ENCODE assay signal across 1 cellular context in the genomic region with DNA sequence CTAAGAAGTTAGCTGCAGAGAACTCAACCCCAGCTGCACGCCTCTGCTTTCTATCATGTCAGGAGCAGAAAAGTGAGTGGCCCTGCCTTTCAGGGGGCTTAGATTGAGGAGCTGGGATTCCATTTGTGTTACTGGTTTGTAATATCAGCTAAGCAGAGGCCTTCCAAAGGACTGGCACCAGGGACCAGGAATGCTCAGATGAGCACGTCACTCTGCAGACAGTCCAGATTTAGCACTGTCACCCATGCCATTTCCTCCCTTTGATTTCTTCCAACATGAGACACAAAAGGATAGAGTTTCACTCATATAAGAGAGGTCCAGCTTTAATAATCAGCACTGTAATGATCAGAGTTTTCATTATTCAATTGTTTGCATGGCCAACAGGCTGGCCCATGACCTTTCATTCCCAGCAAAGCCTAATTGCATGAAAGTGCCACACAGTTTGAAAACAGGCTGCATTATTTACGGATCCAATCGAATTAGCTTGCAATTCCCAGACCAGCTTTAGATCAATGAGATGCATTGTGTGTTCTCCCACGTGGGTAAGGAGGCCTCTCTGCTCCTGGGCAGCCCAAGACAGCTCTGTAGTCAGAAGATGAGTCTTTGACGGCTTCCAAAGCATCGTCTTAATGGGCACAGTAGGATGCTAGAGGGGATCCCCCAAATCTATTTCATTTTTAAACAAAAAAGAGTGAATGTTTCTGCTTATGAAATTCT.
TF ChIP-seq lines count a peak whose summit lies in the region.

No MANE protein-coding gene starts in this region.

TF ChIP-seq in H1, 55 proteins besides CTCF, POLR2A, EP300 and RAD21:
- TF ChIP-seq FOSL1 (IDR thresholded peaks at IDR 0.05; ENCODE audit: insufficient read depth, low read depth, low read length) (no peak), CEBPB (IDR thresholded peaks at IDR 0.05; ENCODE audit: low read depth, low read length) (no peak), POU5F1 (IDR thresholded peaks at IDR 0.05; ENCODE audit: low read depth, low read length) (no peak), PHF8 (conservative IDR thresholded peaks at IDR 0.05; ENCODE audit: low read depth, low read length) (no peak), SAP30 (IDR thresholded peaks at IDR 0.05; ENCODE audit: insufficient read depth, insufficient replicate concordance, low read length) (no peak), BRCA1 (IDR thresholded peaks at IDR 0.05; ENCODE audit: low read depth, low read length) (no peak)
